10 cellular contexts compared by ENCODE assay signal in the genomic region with DNA sequence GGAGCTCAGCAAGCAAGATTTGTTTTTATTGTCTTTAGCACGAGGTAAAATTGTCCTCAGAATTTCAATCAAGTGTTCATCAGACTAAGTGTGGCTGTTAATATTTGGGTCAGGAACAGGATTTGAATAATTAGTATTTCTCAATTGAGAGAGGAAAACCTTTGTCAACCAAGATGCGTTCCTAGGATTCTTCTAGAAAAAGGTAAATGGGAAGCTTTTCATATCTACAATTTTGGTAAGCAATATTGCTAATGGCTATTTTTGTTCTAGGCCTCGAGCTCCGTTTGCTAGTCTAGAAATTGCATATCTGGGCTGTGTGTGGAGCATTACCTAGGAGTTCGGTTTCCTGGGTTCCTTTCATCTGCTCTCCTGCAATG. TPM values are rescaled to one million over a fixed set of nuclear protein-coding genes. Genes with fewer than 3 reads are reported as not detected.
DNase-seq lines count a peak whose midpoint lies in the region; FAIRE-seq and TF ChIP-seq lines count a peak whose summit lies in the region.
"Had no signal": no experiment of that assay in that cellular context is flagged by ENCODE, and none has a peak within 500 bp of the region (broad histone marks: within the 10 kb centered on the region; RNA-seq: fewer than 3 reads in every experiment).

No MANE protein-coding gene starts in this region.

- FAIRE-seq in small intestine (lab: Jason Lieb, UNC): no peak
- FAIRE-seq: TTC549 had no signal

- no peaks in the 10 kb centered on the region for H3K27me3 ChIP-seq in A673 (replicated peaks; ENCODE audit: insufficient read depth, low read depth, low read length, poor library complexity)
- no peaks in the 10 kb centered on the region for H3K27me3 ChIP-seq in HUES64 (ENCODE audit: insufficient read depth, low read length)
- no peaks in the 10 kb centered on the region for H3K27me3 ChIP-seq in small intestine (ENCODE audit: control insufficient read depth in 2 of 2, insufficient read depth in 2 of 2, low read length in 2 of 2)
- H3K27me3 ChIP-seq in mammary epithelial cell (ENCODE audit: insufficient read depth, low read length): no peaks in the 10 kb centered on the region

- peaks cover 48% of the 10 kb centered on the region for H3K36me3 ChIP-seq in A673 (ENCODE audit: insufficient read depth, low read length, poor library complexity, severe bottlenecking)
- H3K36me3 ChIP-seq in HUES64 (ENCODE audit: insufficient read depth, low read length): peaks cover 50% of the 10 kb centered on the region
- peaks cover 2 to 22% of the 10 kb centered on the region in 2 donors for H3K36me3 ChIP-seq in small intestine (ENCODE audit: control insufficient read depth in 2 of 2, insufficient read depth in 2 of 2, low read length in 2 of 2)
- peaks cover 29% of the 10 kb centered on the region for H3K36me3 ChIP-seq in mammary epithelial cell (ENCODE audit: insufficient read depth, low read length)

- H3K27ac ChIP-seq in A673 (ENCODE audit: low read depth, low read length, poor library complexity, severe bottlenecking) (peak overlapping the region; percentile 40), HUES64 (ENCODE audit: low read depth, low read length) (peak overlapping the region; percentile 16; the same call in 1 of the 2 replicates), small intestine (ENCODE audit: low read depth in 1 of 2, low read length in 1 of 2) (peak overlapping the region in 1 of 2 donors; percentile 28), mammary epithelial cell (ENCODE audit: insufficient read depth, low read depth, low read length) (no peak overlapping the region)

- no peak overlapping the region for H3K4me3 Mint-ChIP-seq in dendritic cell treated with granulocyte-macrophage colony-stimulating factor and Interleukin-4, amounts not matched to agents 40 ng/mL and 50 ng/mL, for 4 days
- peak overlapping the region; percentile 76 for H3K4me3 Mint-ChIP-seq in neural crest cell

- peaks cover 18% of the 10 kb centered on the region for H3K79me2 ChIP-seq in mammary epithelial cell (ENCODE audit: insufficient read depth, low read length)

- 85% methylated on average over 5 of the region's 5 CpGs for WGBS in HUES64
- WGBS in small intestine, 3 donors: 72 to 78% (median 73%) methylated on average over 5 of the region's 5 CpGs
- WGBS in mammary epithelial cell (ENCODE audit: low coverage, missing lambda C conversion rate): 89% methylated on average over 5 of the region's 5 CpGs

- intact Hi-C loops in A673 (cut with micrococcal nuclease; ENCODE audit: unreplicated experiment): no loop called here
- intact Hi-C loops in dendritic cell treated with granulocyte-macrophage colony-stimulating factor and Interleukin-4, amounts not matched to agents 40 ng/mL and 50 ng/mL, for 4 days (cut with micrococcal nuclease): loop anchor here (10.0 kb wide), 1 partner anchor 59 kb away; no protein-coding TSS in a partner anchor
- intact Hi-C loops in mammary epithelial cell (cut with micrococcal nuclease): no loop called here

- H2AFZ ChIP-seq in mammary epithelial cell (ENCODE audit: low read depth, low read length): no peak overlapping the region

- no peaks in the 10 kb centered on the region for H4K20me1 ChIP-seq in mammary epithelial cell (ENCODE audit: insufficient read depth, low read length)

- H3K9ac ChIP-seq in HUES64 (ENCODE audit: low read depth, low read length) (no peak overlapping the region), mammary epithelial cell (ENCODE audit: insufficient read depth, low read length) (no peak overlapping the region)

- TF ChIP-seq CTCF in A673 (conservative IDR thresholded peaks at IDR 0.05; ENCODE audit: low read depth, low read length) (no peak), neural crest cell (conservative IDR thresholded peaks at IDR 0.05) (no peak), mammary epithelial cell (conservative IDR thresholded peaks at IDR 0.05 in 1 of 2, IDR thresholded peaks at IDR 0.05 in 1 of 2; ENCODE audit: extremely low read depth in 1 of 2, insufficient read depth in 1 of 2, low read depth in 1 of 2, low read length in 2 of 2) (no peak)

- H3K9me3 ChIP-seq in A673 (ENCODE audit: low read depth, low read length, poor library complexity, severe bottlenecking) (no peaks in the 10 kb centered on the region), HUES64 (ENCODE audit: insufficient read depth, low read depth, low read length) (no peaks in the 10 kb centered on the region), small intestine (ENCODE audit: control insufficient read depth, low read depth) (no peaks in the 10 kb centered on the region), mammary epithelial cell (replicated peaks; ENCODE audit: insufficient read depth, low read length) (no peaks in the 10 kb centered on the region)

- no peak overlapping the region for H3K4me2 ChIP-seq in mammary epithelial cell (ENCODE audit: insufficient read depth, low read depth, low read length)

- no peaks in the 10 kb centered on the region for H3K27me3 Mint-ChIP-seq in dendritic cell treated with granulocyte-macrophage colony-stimulating factor and Interleukin-4, amounts not matched to agents 40 ng/mL and 50 ng/mL, for 4 days
- H3K27me3 Mint-ChIP-seq in neural crest cell (ENCODE audit: low read depth): peaks cover 12% of the 10 kb centered on the region

- H3K4me1 ChIP-seq in A673 (ENCODE audit: insufficient read depth, low read length, poor library complexity, severe bottlenecking) (peaks cover 27% of the 10 kb centered on the region), HUES64 (ENCODE audit: insufficient read depth, low read length) (peaks cover 30% of the 10 kb centered on the region), small intestine (ENCODE audit: control insufficient read depth in 2 of 2, insufficient read depth in 1 of 2, low read depth in 1 of 2, low read length in 1 of 2) (peaks cover 2 to 19% of the 10 kb centered on the region in 2 donors), mammary epithelial cell (ENCODE audit: insufficient read depth, low read length) (peaks cover 22% of the 10 kb centered on the region)

- dilution Hi-C loops in mammary epithelial cell (cut with HindIII; ENCODE audit: low sequenced_read_pairs): no loop called here

- CTCF ChIA-PET in A673 (lab: Charles Lee): no interaction called here
- CTCF ChIA-PET in mammary epithelial cell (lab: Charles Lee; ENCODE audit: low non-redundant PET): no interaction called here

- BruUV-seq in A673 (replicated peaks; lab: Mats Ljungman, UMichigan) (no TSS peak), mammary epithelial cell (replicated peaks; lab: Mats Ljungman, UMichigan) (no TSS peak)

- in situ Hi-C loops in mammary epithelial cell (cut with MboI; ENCODE audit: low sequenced_read_pairs in 2 of 2): no loop called here

- H3K4me1 Mint-ChIP-seq in dendritic cell treated with granulocyte-macrophage colony-stimulating factor and Interleukin-4, amounts not matched to agents 40 ng/mL and 50 ng/mL, for 4 days (ENCODE audit: low read depth): peaks cover 82% of the 10 kb centered on the region
- H3K4me1 Mint-ChIP-seq in neural crest cell: peaks cover 62% of the 10 kb centered on the region

- DNase-seq in A673 (ENCODE audit: low spot score) (no peak), neural crest cell (ENCODE audit: low read depth, low spot score) (no peak), small intestine (no peak), mammary epithelial cell (no peak), A172 (ENCODE audit: low spot score) (no peak)
- no peak for DNase-seq in stimulated activated CD8-positive, alpha-beta memory T cell treated with anti-CD3 and anti-CD28 coated beads, Interleukin-4, amount 100 ng/mL, for 48 hours

- H3K4me3 ChIP-seq in A673 (ENCODE audit: low read depth, low read length, poor library complexity, severe bottlenecking) (no peak overlapping the region), HUES64 (ENCODE audit: low read length) (no peak overlapping the region), small intestine (ENCODE audit: low read depth in 1 of 2, low read length in 2 of 2) (peak overlapping the region in 1 of 2 donors; percentile 8), mammary epithelial cell (replicated peaks in 1 of 3; ENCODE audit: insufficient read depth in 1 of 3, low read depth in 2 of 3, low read length in 3 of 3) (no peak overlapping the region)

- H3K36me3 Mint-ChIP-seq in dendritic cell treated with granulocyte-macrophage colony-stimulating factor and Interleukin-4, amounts not matched to agents 40 ng/mL and 50 ng/mL, for 4 days (ENCODE audit: low read depth): peaks cover 65% of the 10 kb centered on the region
- peaks cover 22% of the 10 kb centered on the region for H3K36me3 Mint-ChIP-seq in neural crest cell (ENCODE audit: low read depth)

- POLR2A ChIA-PET in A673 (lab: Charles Lee; ENCODE audit: low non-redundant PET): no interaction called here

- peak overlapping the region; percentile 8 for H3K27ac Mint-ChIP-seq in dendritic cell treated with granulocyte-macrophage colony-stimulating factor and Interleukin-4, amounts not matched to agents 40 ng/mL and 50 ng/mL, for 4 days
- H3K27ac Mint-ChIP-seq in neural crest cell (ENCODE audit: unreplicated experiment): peak overlapping the region; percentile 68

- H3K9me3 Mint-ChIP-seq in dendritic cell treated with granulocyte-macrophage colony-stimulating factor and Interleukin-4, amounts not matched to agents 40 ng/mL and 50 ng/mL, for 4 days: no peaks in the 10 kb centered on the region
- H3K9me3 Mint-ChIP-seq in neural crest cell: no peaks in the 10 kb centered on the region
- H3K9me3 Mint-ChIP-seq: activated T-helper 2 cell treated with anti-CD3 and anti-CD28 coated beads, Interferon-gamma antibody, Interleukin-2, Interleukin-4, amounts not matched to agents 10 μg/mL and 5 μg/mL and 100 μg/mL, durations not matched to agents 14 hours and 24 hours and 36 hours had no signal

RNA-seq across cellular contexts. Expression of a gene that starts 4.1 kb away (rescaled TPM):
- total RNA-seq in A673 (2021): 4.9 and 9.1 TPM in 2 replicates
- polyA plus RNA-seq in HUES64 (2013, experiment 1 of 2): 5.0 TPM
- polyA plus RNA-seq in HUES64 (2013, experiment 2 of 2): 8.6 TPM
- total RNA-seq in neural crest cell: 8.7 and 11.1 TPM in 2 replicates
- polyA plus RNA-seq in small intestine: 10 to 100 TPM in 1 of 3 donors, 1 to 10 TPM in 2; 3.4 to 12.9 (median 4.1) TPM
- total RNA-seq in mammary epithelial cell: 10 to 100 TPM; 18.0 to 19.2 TPM
- 19.1 TPM for polyA plus RNA-seq in mammary epithelial cell
- polyA minus RNA-seq in mammary epithelial cell: 10.1 TPM
- 8.0 and 8.9 TPM in 2 replicates for total RNA-seq in A172 (2014; rRNA removed; shearing (Covaris generic))

RNA-seq across cellular contexts. Expression of a gene that starts 42.9 kb away (rescaled TPM):
- 27.9 and 31.5 TPM in 2 replicates for total RNA-seq in A673 (2021)
- polyA plus RNA-seq in HUES64 (2013, experiment 1 of 2): 23.3 TPM
- 24.3 TPM for polyA plus RNA-seq in HUES64 (2013, experiment 2 of 2)
- total RNA-seq in neural crest cell: 41.7 and 44.3 TPM in 2 replicates
- 10 to 100 TPM in 1 of 3 donors, 1 to 10 TPM in 2; 7.2 to 10.5 (median 7.8) TPM for polyA plus RNA-seq in small intestine
- total RNA-seq in mammary epithelial cell: 10 to 100 TPM; 14.2 to 20.2 TPM
- polyA plus RNA-seq in mammary epithelial cell: 24.5 TPM
- 19.8 TPM for polyA minus RNA-seq in mammary epithelial cell
- total RNA-seq in A172 (2014; rRNA removed; shearing (Covaris generic)): 15.0 and 32.4 TPM in 2 replicates
